ENCODE assay signal across 28 cellular contexts in genomic region chr10:119042169-119042568, GRCh38. TPM values are rescaled to one million over a fixed set of nuclear protein-coding genes. Genes with fewer than 3 reads are reported as not detected.
DNase-seq lines count a peak whose midpoint lies in the region; ATAC-seq, FAIRE-seq and TF ChIP-seq lines count a peak whose summit lies in the region.
"Had no signal": no experiment of that assay in that cellular context is flagged by ENCODE, and none has a peak within 500 bp of the region (broad histone marks: within the 10 kb centered on the region; RNA-seq: fewer than 3 reads in every experiment).

No MANE protein-coding gene starts in this region.

- peaks cover 3% of the 10 kb centered on the region for H4K20me1 ChIP-seq in endothelial cell of umbilical vein (replicated peaks; ENCODE audit: control insufficient read depth, extremely low read depth, insufficient read depth, low read length)

- no peak overlapping the region for H3K4me2 ChIP-seq in endothelial cell of umbilical vein (ENCODE audit: insufficient read depth, low read length)

- no peak for TF ChIP-seq POLR2A in endothelial cell of umbilical vein (IDR thresholded peaks at IDR 0.05; ENCODE audit: low read depth, low read length)

- no peaks in the 10 kb centered on the region for H3K27me3 Mint-ChIP-seq in stimulated activated naive CD8-positive, alpha-beta T cell treated with anti-CD3 and anti-CD28 coated beads, Interleukin-15, Interleukin-2, amounts not matched to agents 100 ng/mL and 50 ng/mL, for 24 hours
- H3K27me3 Mint-ChIP-seq in T-helper 17 cell, result no peaks in the 10 kb centered on the region

- H3K9me3 ChIP-seq in T-helper 17 cell (ENCODE audit: control insufficient read depth, low read length, poor library complexity, severe bottlenecking) (no peaks in the 10 kb centered on the region), endothelial cell of umbilical vein (replicated peaks; ENCODE audit: control insufficient read depth, insufficient read depth, low read length) (no peaks in the 10 kb centered on the region)
- H3K9me3 ChIP-seq: colonic mucosa, MG63, spleen, upper lobe of right lung had no signal

- no peaks in the 10 kb centered on the region for H3K9me1 ChIP-seq in endothelial cell of umbilical vein (replicated peaks; ENCODE audit: control insufficient read depth, extremely low read depth, insufficient read depth, low read length)

- H3K4me1 Mint-ChIP-seq in stimulated activated naive CD8-positive, alpha-beta T cell treated with anti-CD3 and anti-CD28 coated beads, Interleukin-15, Interleukin-2, amounts not matched to agents 100 ng/mL and 50 ng/mL, for 24 hours (ENCODE audit: low read depth), result no peaks in the 10 kb centered on the region
- H3K4me1 Mint-ChIP-seq in T-helper 17 cell, result peaks cover 21% of the 10 kb centered on the region

- POLR2A ChIA-PET in endothelial cell of umbilical vein (lab: Charles Lee), result no interaction called here

- FAIRE-seq in endothelial cell of umbilical vein (lab: Jason Lieb, UNC), result no peak
- FAIRE-seq: D721Med had no signal

- no peak for ATAC-seq in stimulated activated naive CD8-positive, alpha-beta T cell treated with anti-CD3 and anti-CD28 coated beads, Interleukin-15, Interleukin-2, amounts not matched to agents 100 U/mL and 50 U/mL, for 24 hours
- no peak for ATAC-seq in T-helper 17 cell
- ATAC-seq in GM21576 (IDR thresholded peaks at IDR 0.05; ENCODE audit: unreplicated experiment), result no peak
- no peak for ATAC-seq in HG03354 (IDR thresholded peaks at IDR 0.05; ENCODE audit: poor library complexity, severe bottlenecking, unreplicated experiment)
- ATAC-seq: activated CD4-positive, CD25-positive, alpha-beta regulatory T cell treated with anti-CD3 and anti-CD28 coated beads, Interleukin-2, amount 50 U/mL, for 24 hours; esophagus mucosa; foreskin keratinocyte; upper lobe of right lung had no signal

- DNase-seq in stimulated activated naive CD8-positive, alpha-beta T cell treated with anti-CD3 and anti-CD28 coated beads, Interleukin-15, Interleukin-2, amounts not matched to agents 100 U/mL and 50 U/mL, for 24 hours, result no peak
- DNase-seq in T-helper 17 cell, result no peak
- DNase-seq in endothelial cell of umbilical vein (ENCODE audit: low read depth, low spot score), result no peak
- DNase-seq in globus pallidus (ENCODE audit: low spot score), result no peak
- DNase-seq: activated naive CD4-positive, alpha-beta T cell treated with Interleukin-2 at 50 U/mL for 16 hours; activated T-cell treated with anti-CD3 and anti-CD28 coated beads, Interleukin-2, amount 50 U/mL, for 48 hours; anterior cingulate cortex; colonic mucosa; effector CD8-positive, alpha-beta T cell; foreskin keratinocyte; GOT3; KBM-7; MG63; NCI-H2081; NCI-H226; NCI-H69; RPMI8226; spleen; substantia nigra; upper lobe of right lung had no signal

- no peaks in the 10 kb centered on the region for H3K4me1 ChIP-seq in endothelial cell of umbilical vein (ENCODE audit: control insufficient read depth, extremely low read depth, insufficient read depth, low read length)
- H3K4me1 ChIP-seq: colonic mucosa, foreskin keratinocyte, upper lobe of right lung had no signal

- CTCF ChIA-PET in endothelial cell of umbilical vein (lab: Charles Lee), result no interaction called here

- H3K27ac ChIP-seq in endothelial cell of umbilical vein (ENCODE audit: insufficient read depth, low read depth, low read length), result no peak overlapping the region
- H3K27ac ChIP-seq: colonic mucosa, foreskin keratinocyte, spleen, upper lobe of right lung had no signal

- H3K36me3 ChIP-seq in endothelial cell of umbilical vein (ENCODE audit: control insufficient read depth in 2 of 2, extremely low read depth in 1 of 2, insufficient read depth in 2 of 2, low read length in 2 of 2), result peaks cover 35 to 41% of the 10 kb centered on the region in 2 experiments

- H3K9me3 Mint-ChIP-seq in stimulated activated naive CD8-positive, alpha-beta T cell treated with anti-CD3 and anti-CD28 coated beads, Interleukin-15, Interleukin-2, amounts not matched to agents 100 ng/mL and 50 ng/mL, for 24 hours, result no peaks in the 10 kb centered on the region
- H3K9me3 Mint-ChIP-seq: neural crest cell had no signal

- peaks cover 89% of the 10 kb centered on the region for H3K36me3 Mint-ChIP-seq in stimulated activated naive CD8-positive, alpha-beta T cell treated with anti-CD3 and anti-CD28 coated beads, Interleukin-15, Interleukin-2, amounts not matched to agents 100 ng/mL and 50 ng/mL, for 24 hours (ENCODE audit: low read depth)
- peaks cover 24% of the 10 kb centered on the region for H3K36me3 Mint-ChIP-seq in T-helper 17 cell (ENCODE audit: low read depth)

- peaks cover 73% of the 10 kb centered on the region for H3K79me2 ChIP-seq in endothelial cell of umbilical vein (ENCODE audit: control insufficient read depth, insufficient read depth, low read length)

- H2AFZ ChIP-seq in endothelial cell of umbilical vein (ENCODE audit: low read depth, low read length), result no peak overlapping the region

- no peak overlapping the region for H3K4me3 Mint-ChIP-seq in stimulated activated naive CD8-positive, alpha-beta T cell treated with anti-CD3 and anti-CD28 coated beads, Interleukin-15, Interleukin-2, amounts not matched to agents 100 ng/mL and 50 ng/mL, for 24 hours
- peak overlapping the region; percentile 57 for H3K4me3 Mint-ChIP-seq in T-helper 17 cell
- H3K4me3 Mint-ChIP-seq: neural crest cell had no signal

- dilution Hi-C loops in endothelial cell of umbilical vein (cut with MboI; ENCODE audit: extremely low pct_ligation_motif_present, low sequenced_read_pairs), result no loop called here

- TF ChIP-seq CTCF in endothelial cell of umbilical vein (IDR thresholded peaks at IDR 0.05; ENCODE audit: extremely low read depth in 1 of 2, insufficient read depth in 1 of 2, low read depth in 1 of 2, low read length in 2 of 2), result no peak

- H3K4me3 ChIP-seq in endothelial cell of umbilical vein (replicated peaks in 1 of 3; ENCODE audit: insufficient read depth in 1 of 3, low read depth in 1 of 3, low read length in 3 of 3), result no peak overlapping the region
- H3K4me3 ChIP-seq: colonic mucosa, lung, MG63, spleen, upper lobe of right lung had no signal

- no peak overlapping the region for H3K9ac ChIP-seq in endothelial cell of umbilical vein (replicated peaks; ENCODE audit: extremely low read depth, insufficient read depth, low read length)

- intact Hi-C loops in endothelial cell of umbilical vein (cut with micrococcal nuclease), result no loop called here

- H3K27ac Mint-ChIP-seq in stimulated activated naive CD8-positive, alpha-beta T cell treated with anti-CD3 and anti-CD28 coated beads, Interleukin-15, Interleukin-2, amounts not matched to agents 100 ng/mL and 50 ng/mL, for 24 hours, result peak overlapping the region; percentile 60
- H3K27ac Mint-ChIP-seq in T-helper 17 cell, result no peak overlapping the region

- H3K27me3 ChIP-seq in endothelial cell of umbilical vein (ENCODE audit: control insufficient read depth in 2 of 2, insufficient read depth in 2 of 2, low read length in 2 of 2), result no peaks in the 10 kb centered on the region
- H3K27me3 ChIP-seq: colonic mucosa, foreskin keratinocyte, MG63, spleen, upper lobe of right lung had no signal

- BruUV-seq in endothelial cell of umbilical vein (replicated peaks; lab: Mats Ljungman, UMichigan), result TSS peak; percentile 84

TF ChIP-seq in endothelial cell of umbilical vein, 7 proteins besides CTCF, POLR2A, EP300 and RAD21:
- TF ChIP-seq MYC (IDR thresholded peaks at IDR 0.05; ENCODE audit: low read depth, low read length), result no peak

RNA-seq across cellular contexts. Expression of gene NANOS1, which starts 12.7 kb away (rescaled TPM):
- under 1 TPM; 0.15 to 0.34 TPM for total RNA-seq in T-helper 17 cell
- total RNA-seq in endothelial cell of umbilical vein, result 0.40 and 0.76 TPM in 2 replicates
- 0.29 and 0.30 TPM in 2 replicates for polyA plus RNA-seq in endothelial cell of umbilical vein
- polyA plus RNA-seq in endothelial cell of umbilical vein (2011; cell fraction: cytosol; rRNA removed), result 0.30 and 0.45 TPM in 2 replicates
- polyA plus RNA-seq in endothelial cell of umbilical vein (2011; cell fraction: nucleus; rRNA removed), result 0.08 and 0.22 TPM in 2 replicates
- 0.18 and 0.20 TPM in 2 replicates for polyA plus RNA-seq in endothelial cell of umbilical vein (2012)
- polyA minus RNA-seq in endothelial cell of umbilical vein, result 0.12 TPM in 1 of 2 replicates, not detected in the other
- polyA minus RNA-seq in endothelial cell of umbilical vein (2011; cell fraction: cytosol; rRNA and poly(A)+ RNA removed), result 3.5 TPM
- polyA minus RNA-seq in endothelial cell of umbilical vein (2011; cell fraction: nucleus; rRNA and poly(A)+ RNA removed), result 0.14 and 0.24 TPM in 2 replicates

RNA-seq across cellular contexts. Expression of gene EIF3A, which starts 38.4 kb away (rescaled TPM):
- total RNA-seq in T-helper 17 cell, result 100 to 1,000 TPM; 149 to 169 TPM
- total RNA-seq in endothelial cell of umbilical vein, result 149 and 159 TPM in 2 replicates
- 11.7 and 27.6 TPM in 2 replicates for polyA plus RNA-seq in endothelial cell of umbilical vein
- polyA plus RNA-seq in endothelial cell of umbilical vein (2011; cell fraction: cytosol; rRNA removed), result 37.3 and 40.8 TPM in 2 replicates
- 57.0 and 60.2 TPM in 2 replicates for polyA plus RNA-seq in endothelial cell of umbilical vein (2011; cell fraction: nucleus; rRNA removed)
- 135 and 150 TPM in 2 replicates for polyA plus RNA-seq in endothelial cell of umbilical vein (2012)
- polyA minus RNA-seq in endothelial cell of umbilical vein, result 78.0 and 82.1 TPM in 2 replicates
- 60.1 TPM for polyA minus RNA-seq in endothelial cell of umbilical vein (2011; cell fraction: cytosol; rRNA and poly(A)+ RNA removed)
- 80.1 and 122 TPM in 2 replicates for polyA minus RNA-seq in endothelial cell of umbilical vein (2011; cell fraction: nucleus; rRNA and poly(A)+ RNA removed)
